In genomic region chr14:34355584-34356266, GRCh38 we compare ENCODE assay signal across 11 cellular contexts.
DNase-seq lines count a peak whose midpoint lies in the region; ATAC-seq, FAIRE-seq and TF ChIP-seq lines count a peak whose summit lies in the region.
"Had no signal": no experiment of that assay in that cellular context is flagged by ENCODE, and none has a peak within 500 bp of the region (broad histone marks: within the 10 kb centered on the region; RNA-seq: fewer than 3 reads in every experiment).

No MANE protein-coding gene starts in this region.

- CTCF ChIA-PET in Panc1 (lab: Charles Lee): no interaction called here

- TF ChIP-seq CTCF in Panc1 (IDR thresholded peaks at IDR 0.05): no peak
- no peak for TF ChIP-seq CTCF in esophagus muscularis mucosa (IDR thresholded peaks at IDR 0.05)

- ATAC-seq in Panc1: peak; percentile 66; the same call in 1 of the 2 replicates
- no peak for ATAC-seq in HG02970 (IDR thresholded peaks at IDR 0.05; ENCODE audit: low FRiP score, unreplicated experiment)
- no peak for ATAC-seq in GM21576 (IDR thresholded peaks at IDR 0.05; ENCODE audit: unreplicated experiment)

- BruUV-seq in Panc1 (replicated peaks; lab: Mats Ljungman, UMichigan): no TSS peak

- no peak for FAIRE-seq in GM12892 (lab: Jason Lieb, UNC)

- H3K27me3 ChIP-seq in Panc1 (ENCODE audit: control insufficient read depth, insufficient read depth, low read length) (no peaks in the 10 kb centered on the region), esophagus muscularis mucosa (no peaks in the 10 kb centered on the region)

- no peaks in the 10 kb centered on the region for H3K9me3 ChIP-seq in Panc1 (ENCODE audit: control insufficient read depth, insufficient read depth, low read depth, low read length)
- no peaks in the 10 kb centered on the region for H3K9me3 ChIP-seq in esophagus muscularis mucosa

- H3K4me3 ChIP-seq in Panc1 (ENCODE audit: low read depth in 2 of 2, low read length in 2 of 2): no peak overlapping the region
- no peak overlapping the region for H3K4me3 ChIP-seq in esophagus muscularis mucosa

- intact Hi-C loops in Panc1 (cut with micrococcal nuclease; ENCODE audit: unreplicated experiment) (no loop called here), esophagus muscularis mucosa (cut with DNase I) (no loop called here)

- H3K27ac ChIP-seq in Panc1 (ENCODE audit: low read length) (no peak overlapping the region), esophagus muscularis mucosa (replicated peaks in 1 of 4) (peak overlapping the region; percentile 40 to 53 (median 46))

- no peak for TF ChIP-seq POLR2A in esophagus muscularis mucosa (IDR thresholded peaks at IDR 0.05; ENCODE audit: low read depth)
- no peak for TF ChIP-seq POLR2A in GM12892 (IDR thresholded peaks at IDR 0.05; ENCODE audit: low read depth, low read length)

- peak; percentile 26 for DNase-seq in DMS53 treated with DMSO at 0.1 percent for 48 hours (lab: John Stamatoyannopoulos, UW; ENCODE audit: unreplicated experiment)
- no peak for DNase-seq in Panc1 (ENCODE audit: low read depth, low spot score)
- no peak for DNase-seq in esophagus muscularis mucosa (ENCODE audit: extremely low spot score)
- DNase-seq in occipital lobe (lab: John Stamatoyannopoulos, UW): peak; percentile 43
- no peak for DNase-seq in GM12892 (ENCODE audit: insufficient read length)
- DNase-seq in activated T-cell treated with anti-CD3 and anti-CD28 coated beads for 4 hours: no peak
- DNase-seq: activated CD4-positive, CD25-positive, alpha-beta regulatory T cell; GOT3; NCI-H1105 treated with DMSO at 0.1 percent for 48 hours had no signal

- H3K36me3 ChIP-seq in Panc1 (ENCODE audit: control insufficient read depth, insufficient read depth, low read length) (no peaks in the 10 kb centered on the region), esophagus muscularis mucosa (no peaks in the 10 kb centered on the region)

- WGBS in esophagus muscularis mucosa: 76% methylated on average over 2 of the region's 2 CpGs

- POLR2A ChIA-PET in Panc1 (lab: Charles Lee): no interaction called here

- in situ Hi-C loops in Panc1 (cut with HindIII; ENCODE audit: low pct_unique_long_range_greater_than_20kb, low sequenced_read_pairs): no loop called here

- TF ChIP-seq EP300 in esophagus muscularis mucosa (IDR thresholded peaks at IDR 0.05): no peak

- H3K4me1 ChIP-seq in Panc1 (ENCODE audit: control insufficient read depth, insufficient read depth, low read length): peaks cover 4% of the 10 kb centered on the region; the same call in 1 of the 2 replicates
- H3K4me1 ChIP-seq in esophagus muscularis mucosa: peaks cover 0 to 20% (median 2%) of the 10 kb centered on the region in 4 donors

Comparison
In these comparisons a context has a peak if more than half of its experiments do, and no peak if none do; other contexts are left out.
1. DNase-seq: peak in DMS53 treated with DMSO at 0.1 percent for 48 hours (single experiment) and occipital lobe (single experiment); none in Panc1 (single experiment), esophagus muscularis mucosa (single experiment), GM12892 (single experiment) and activated T-cell treated with anti-CD3 and anti-CD28 coated beads for 4 hours (single experiment).